12 cellular contexts compared by ENCODE assay signal in genomic region chr9:6630502-6631206, GRCh38. TPM values are rescaled to one million over a fixed set of nuclear protein-coding genes. Genes with fewer than 3 reads are reported as not detected.
DNase-seq lines count a peak whose midpoint lies in the region; ATAC-seq and TF ChIP-seq lines count a peak whose summit lies in the region.
"Had no signal": no experiment of that assay in that cellular context is flagged by ENCODE, and none has a peak within 500 bp of the region (broad histone marks: within the 10 kb centered on the region; RNA-seq: fewer than 3 reads in every experiment).

No MANE protein-coding gene starts in this region.

- H3K27me3 Mint-ChIP-seq in IgD-negative memory B cell = peaks cover 4% of the 10 kb centered on the region
- H3K27me3 Mint-ChIP-seq in naive thymus-derived CD4-positive, alpha-beta T cell = peaks cover 14 to 30% (median 16%) of the 10 kb centered on the region in 5 donors

- H3K27ac Mint-ChIP-seq in IgD-negative memory B cell = peak overlapping the region in 1 of 3 donors; percentile 37
- H3K27ac Mint-ChIP-seq in naive thymus-derived CD4-positive, alpha-beta T cell = no peak overlapping the region

- H3K9me3 Mint-ChIP-seq in IgD-negative memory B cell = peaks cover 0 to 1% (median 0%) of the 10 kb centered on the region in 3 donors
- H3K9me3 Mint-ChIP-seq in naive thymus-derived CD4-positive, alpha-beta T cell = no peaks in the 10 kb centered on the region

- TF ChIP-seq EP300 in tibial nerve (IDR thresholded peaks at IDR 0.05) = no peak

- no peaks in the 10 kb centered on the region for H3K36me3 ChIP-seq in naive thymus-derived CD4-positive, alpha-beta T cell (ENCODE audit: control insufficient read depth in 2 of 3, insufficient read depth in 3 of 3, low read length in 3 of 3)
- H3K36me3 ChIP-seq in tibial nerve = no peaks in the 10 kb centered on the region

- H3K27ac ChIP-seq in naive thymus-derived CD4-positive, alpha-beta T cell (ENCODE audit: low read depth, low read length) = no peak overlapping the region
- H3K27ac ChIP-seq in tibial nerve = peak overlapping the region in 1 of 4 donors; percentile 12
- H3K27ac ChIP-seq: psoas muscle had no signal

- CTCF ChIA-PET in naive thymus-derived CD4-positive, alpha-beta T cell (lab: Charles Lee) = no interaction called here

- TF ChIP-seq CTCF in tibial nerve (IDR thresholded peaks at IDR 0.05) = no peak

- H3K4me1 Mint-ChIP-seq in IgD-negative memory B cell = peaks cover 22 to 33% (median 26%) of the 10 kb centered on the region in 3 donors
- peaks cover 0 to 8% (median 0%) of the 10 kb centered on the region in 7 donors for H3K4me1 Mint-ChIP-seq in naive thymus-derived CD4-positive, alpha-beta T cell

- intact Hi-C loops in naive thymus-derived CD4-positive, alpha-beta T cell (cut with micrococcal nuclease) = no loop called here

- no peaks in the 10 kb centered on the region for H3K4me1 ChIP-seq in naive thymus-derived CD4-positive, alpha-beta T cell (ENCODE audit: control insufficient read depth in 2 of 2, insufficient read depth in 2 of 2, low read length in 2 of 2)
- H3K4me1 ChIP-seq in tibial nerve = no peaks in the 10 kb centered on the region
- H3K4me1 ChIP-seq: psoas muscle had no signal

- H3K4me3 Mint-ChIP-seq in IgD-negative memory B cell = peak overlapping the region in 3 of 4 donors; percentile 58 to 67 (median 66)
- peak overlapping the region in 1 of 10 donors; percentile 4 for H3K4me3 Mint-ChIP-seq in naive thymus-derived CD4-positive, alpha-beta T cell

- no peak for TF ChIP-seq POLR2A in tibial nerve (IDR thresholded peaks at IDR 0.05)

- POLR2A ChIA-PET in naive thymus-derived CD4-positive, alpha-beta T cell (lab: Charles Lee) = no interaction called here

- no peaks in the 10 kb centered on the region for H3K9me3 ChIP-seq in naive thymus-derived CD4-positive, alpha-beta T cell (ENCODE audit: control insufficient read depth in 2 of 3, low read length in 3 of 3)
- no peaks in the 10 kb centered on the region for H3K9me3 ChIP-seq in tibial nerve
- H3K9me3 ChIP-seq: psoas muscle had no signal

- WGBS in tibial nerve, 2 donors = 86 to 88% methylated on average over 11 of the region's 11 CpGs

- no peaks in the 10 kb centered on the region for H3K27me3 ChIP-seq in naive thymus-derived CD4-positive, alpha-beta T cell (ENCODE audit: control insufficient read depth in 2 of 2, insufficient read depth in 2 of 2, low read length in 2 of 2)
- H3K27me3 ChIP-seq in tibial nerve = no peaks in the 10 kb centered on the region

- ATAC-seq in GM18907 (IDR thresholded peaks at IDR 0.05; ENCODE audit: unreplicated experiment) (peak; percentile 61), GM21529 (IDR thresholded peaks at IDR 0.05; ENCODE audit: unreplicated experiment) (peak; percentile 47), HG03378 (IDR thresholded peaks at IDR 0.05; ENCODE audit: unreplicated experiment) (no peak)
- ATAC-seq in naive thymus-derived CD4-positive, alpha-beta T cell = peak; percentile 57
- ATAC-seq: psoas muscle had no signal

- no peak for DNase-seq in naive thymus-derived CD4-positive, alpha-beta T cell
- no peak for DNase-seq in SIG-M5 treated with dmso at 0.1 percent for 504 hours (lab: John Stamatoyannopoulos, UW; ENCODE audit: unreplicated experiment)
- DNase-seq in GDM1 (lab: John Stamatoyannopoulos, UW) = no peak
- no peak for DNase-seq in tibial nerve (ENCODE audit: low spot score in 2 of 2)
- DNase-seq: activated naive CD4-positive, alpha-beta T cell treated with Interleukin-2 at 50 U/mL for 16 hours; DMS79 treated with DMSO at 0.1 percent for 48 hours; psoas muscle; stimulated activated CD8-positive, alpha-beta memory T cell treated with anti-CD3 and anti-CD28 coated beads, Interleukin-4, amount 100 ng/mL, for 48 hours had no signal

- H3K4me3 ChIP-seq in naive thymus-derived CD4-positive, alpha-beta T cell (ENCODE audit: low read length) = no peak overlapping the region
- no peak overlapping the region for H3K4me3 ChIP-seq in tibial nerve
- H3K4me3 ChIP-seq: psoas muscle had no signal

- peaks cover 1% of the 10 kb centered on the region for H3K36me3 Mint-ChIP-seq in IgD-negative memory B cell
- H3K36me3 Mint-ChIP-seq in naive thymus-derived CD4-positive, alpha-beta T cell = no peaks in the 10 kb centered on the region

RNA-seq across cellular contexts. Expression of gene GLDC, which starts 14.9 kb away (rescaled TPM):
- polyA plus RNA-seq in IgD-negative memory B cell = 1.0 TPM
- total RNA-seq in naive thymus-derived CD4-positive, alpha-beta T cell = 1 to 10 TPM in 2 of 5 experiments, under 1 TPM in 1, not detected in 2; 0.56 to 2.2 (median 2.0) TPM
- not detected for polyA plus RNA-seq in naive thymus-derived CD4-positive, alpha-beta T cell
- 10 to 100 TPM; 14.4 to 54.1 (median 21.8) TPM for total RNA-seq in tibial nerve

Comparison
In these comparisons a context has a peak if more than half of its experiments do, and no peak if none do; other contexts are left out.
1. RNA of gene GLDC, which starts 14.9 kb away (total RNA-seq): 14.4 to 54.1 TPM in tibial nerve; 0.56 to 2.2 TPM in naive thymus-derived CD4-positive, alpha-beta T cell; every median in the first group is over 4 times any median in the second.